Comparison of ENCODE assay signal across 10 cellular contexts in genomic region chr2:73089270-73090030, GRCh38. TPM values are rescaled to one million over a fixed set of nuclear protein-coding genes. Genes with fewer than 3 reads are reported as not detected.
A peak's percentile ranks its signal among the peaks of the same experiment; 100 is the strongest.
DNase-seq lines count a peak whose midpoint lies in the region; ATAC-seq, FAIRE-seq and TF ChIP-seq lines count a peak whose summit lies in the region.
"Had no signal": no experiment of that assay in that cellular context is flagged by ENCODE, and none has a peak within 500 bp of the region (broad histone marks: within the 10 kb centered on the region; RNA-seq: fewer than 3 reads in every experiment).

No MANE protein-coding gene starts in this region.

- H3K27ac ChIP-seq in SJSA1 (peak overlapping the region; percentile 75), pancreas (peak overlapping the region in 2 of 4 donors; percentile 44 to 53)

- H3K9me3 ChIP-seq in SJSA1 (replicated peaks) (no peaks in the 10 kb centered on the region), pancreas (no peaks in the 10 kb centered on the region)

- peak; percentile 98 for DNase-seq in AG20443 (ENCODE audit: low spot score)
- peak; percentile 87 to 92 for DNase-seq in SJSA1 (ENCODE audit: low read depth in 1 of 2, low spot score in 2 of 2)
- DNase-seq in fibroblast of the aortic adventitia (ENCODE audit: low read depth) = peak; percentile 99
- DNase-seq in pancreas = peak in 4 of 6 donors; percentile 28 to 59 (median 46)
- DNase-seq in NCI-H524 treated with DMSO at 0.1 percent for 48 hours (lab: John Stamatoyannopoulos, UW) = no peak
- DNase-seq in hippocampal formation (lab: John Stamatoyannopoulos, UW) = no peak
- DNase-seq: DND-41; stimulated activated CD4-positive, alpha-beta T cell treated with anti-CD3 and anti-CD28 coated beads, Interleukin-4, amount 100 ng/mL, for 24 hours had no signal

- H3K36me3 ChIP-seq in SJSA1 (peaks cover 37% of the 10 kb centered on the region), pancreas (peaks cover 0 to 20% (median 0%) of the 10 kb centered on the region in 3 donors)

- ATAC-seq in pancreas (peak; percentile 51 to 82 (median 66)), GM19455 (IDR thresholded peaks at IDR 0.05; ENCODE audit: unreplicated experiment) (no peak), HG03196 (IDR thresholded peaks at IDR 0.05; ENCODE audit: unreplicated experiment) (no peak)

- intact Hi-C loops in pancreas (cut with DNase I) = loop anchor here (5.0 to 10.0 kb wide), 3 partner anchors 55 to 105 kb away; no protein-coding TSS in a partner anchor

- TF ChIP-seq CTCF in fibroblast of the aortic adventitia (IDR thresholded peaks at IDR 0.05; ENCODE audit: insufficient read depth, low read length) (no peak), pancreas (IDR thresholded peaks at IDR 0.05) (no peak)

- FAIRE-seq in pancreas (lab: Jason Lieb, UNC) = no peak

- 80 to 85% methylated on average over 11 of the region's 11 CpGs for WGBS in pancreas, 2 donors

- H3K27me3 ChIP-seq in SJSA1 (replicated peaks) (no peaks in the 10 kb centered on the region), pancreas (no peaks in the 10 kb centered on the region)

- H3K4me3 ChIP-seq in SJSA1 (no peak overlapping the region), fibroblast of the aortic adventitia (ENCODE audit: low read depth, low read length) (peak overlapping the region; percentile 31), pancreas (no peak overlapping the region)

- H3K4me1 ChIP-seq in SJSA1 (replicated peaks) (peaks cover 29% of the 10 kb centered on the region), pancreas (no peaks in the 10 kb centered on the region)

RNA-seq across cellular contexts. Expression of gene SFXN5, which starts 17.9 kb away (rescaled TPM):
- 8.2 and 13.3 TPM in 2 replicates for total RNA-seq in SJSA1 (2014; rRNA removed; shearing (Covaris generic))
- total RNA-seq in fibroblast of the aortic adventitia (ENCODE audit: low replicate concordance) = 18.0 and 19.0 TPM in 2 replicates
- total RNA-seq in pancreas = 1 to 10 TPM; 2.6 to 8.4 (median 4.8) TPM
- 1 to 10 TPM; 5.3 to 7.0 TPM for polyA plus RNA-seq in pancreas

RNA-seq across cellular contexts. Expression of gene RAB11FIP5, which starts 23.3 kb away (rescaled TPM):
- total RNA-seq in SJSA1 (2014; rRNA removed; shearing (Covaris generic)) = 15.5 and 23.0 TPM in 2 replicates
- total RNA-seq in fibroblast of the aortic adventitia (ENCODE audit: low replicate concordance) (16.4 and 48.5 TPM in 2 replicates), pancreas (10 to 100 TPM; 13.4 to 17.6 (median 16.2) TPM)
- polyA plus RNA-seq in pancreas = 10 to 100 TPM; 10.1 to 12.4 TPM

Comparison
In these comparisons a context has a peak if more than half of its experiments do, and no peak if none do; other contexts are left out.
1. DNase-seq: peak in AG20443 (single experiment), SJSA1 (2 of 2), fibroblast of the aortic adventitia (single experiment) and pancreas (4 of 6); none in NCI-H524 treated with DMSO at 0.1 percent for 48 hours (single experiment) and hippocampal formation (0 of 2).
2. ATAC-seq: peak in pancreas (4 of 4); none in GM19455 (single experiment) and HG03196 (single experiment).